ENCODE assay signal across 1 cellular context in genomic region chr5:160747963-160748362, GRCh38.
TF ChIP-seq lines count a peak whose summit lies in the region.

No MANE protein-coding gene starts in this region.

TF ChIP-seq in WTC11, 78 proteins besides CTCF, POLR2A, EP300 and RAD21 (continued from another document):
- TF ChIP-seq STAT6 (CRISPR knock-in tag; conservative IDR thresholded peaks at IDR 0.05; ENCODE audit: low read depth): no peak
- no peak for TF ChIP-seq CREM (CRISPR knock-in tag; IDR thresholded peaks at IDR 0.05)
- no peak for TF ChIP-seq GABPB1 (CRISPR knock-in tag; IDR thresholded peaks at IDR 0.05)
- TF ChIP-seq ZNF512 (CRISPR knock-in tag; IDR thresholded peaks at IDR 0.05; ENCODE audit: borderline replicate concordance): no peak
- no peak for TF ChIP-seq TEAD1 (CRISPR knock-in tag; IDR thresholded peaks at IDR 0.05)
- no peak for TF ChIP-seq E2F1 (CRISPR knock-in tag; IDR thresholded peaks at IDR 0.05)
- TF ChIP-seq ZMAT4 (CRISPR knock-in tag; IDR thresholded peaks at IDR 0.05): no peak
- TF ChIP-seq PRRX2 (CRISPR knock-in tag; IDR thresholded peaks at IDR 0.05): no peak
- TF ChIP-seq ZNF416 (CRISPR knock-in tag; IDR thresholded peaks at IDR 0.05): no peak
- no peak for TF ChIP-seq ZBTB21 (CRISPR knock-in tag; IDR thresholded peaks at IDR 0.05; ENCODE audit: borderline replicate concordance)
- TF ChIP-seq TEAD4 (CRISPR knock-in tag; IDR thresholded peaks at IDR 0.05): no peak
- TF ChIP-seq ZNF396 (CRISPR knock-in tag; IDR thresholded peaks at IDR 0.05; ENCODE audit: borderline replicate concordance): no peak
